In the genomic region with DNA sequence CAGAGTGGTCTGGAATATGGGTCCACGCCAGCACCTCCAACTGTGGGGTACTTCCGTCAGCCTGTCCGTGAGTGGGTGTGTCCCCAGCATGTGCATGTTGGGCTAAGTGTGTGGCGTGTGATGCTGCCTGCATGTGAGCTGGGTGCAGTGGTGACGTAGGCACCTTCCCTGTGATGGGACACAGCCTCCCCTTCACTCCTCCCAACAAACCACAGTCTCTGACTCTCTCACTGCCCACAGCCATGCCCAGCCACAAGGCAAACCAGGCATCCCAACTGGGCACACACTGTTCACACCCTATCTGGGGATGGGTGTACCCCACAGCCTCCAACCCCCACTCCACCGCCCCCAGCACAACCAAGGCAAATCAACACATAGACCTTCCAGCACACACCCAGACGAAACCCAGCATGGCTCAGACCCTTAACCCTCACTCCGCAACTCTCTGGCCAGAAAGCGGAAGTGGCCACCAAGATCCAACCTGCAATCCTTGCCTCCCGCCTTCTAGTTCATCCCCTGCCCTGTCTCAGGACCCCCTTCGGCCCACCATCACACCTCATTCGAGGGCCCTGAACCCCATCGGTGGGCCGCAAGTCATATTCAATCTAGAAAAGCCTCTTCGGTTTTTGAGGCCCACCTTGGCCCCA, we compare ENCODE assay signal across 9 cellular contexts. TPM values are rescaled to one million over a fixed set of nuclear protein-coding genes. Genes with fewer than 3 reads are reported as not detected.
DNase-seq lines count a peak whose midpoint lies in the region; ATAC-seq and TF ChIP-seq lines count a peak whose summit lies in the region.
"Had no signal": no experiment of that assay in that cellular context is flagged by ENCODE, and none has a peak within 500 bp of the region (broad histone marks: within the 10 kb centered on the region; RNA-seq: fewer than 3 reads in every experiment).

No MANE protein-coding gene starts in this region.

- WGBS in SK-N-SH (ENCODE audit: low lambda C conversion rate) = 72% methylated on average over 10 of the region's 15 CpGs
- no CpG with 5 or more reads among the region's 15 CpGs for WGBS in gastroesophageal sphincter (ENCODE audit: low coverage in 1 of 2), 2 donors
- WGBS in smooth muscle cell (ENCODE audit: low lambda C conversion rate) = 73% methylated on average over 15 of the region's 15 CpGs

- no peaks in the 10 kb centered on the region for H3K9me3 Mint-ChIP-seq in activated CD4-positive, alpha-beta memory T cell treated with anti-CD3 and anti-CD28 coated beads, Interleukin-2, amount 10 ng/mL, durations not matched to agents 7 days and 5 days

- peaks cover 40% of the 10 kb centered on the region for H3K27me3 Mint-ChIP-seq in activated CD4-positive, alpha-beta memory T cell treated with anti-CD3 and anti-CD28 coated beads, Interleukin-2, amount 10 ng/mL, durations not matched to agents 7 days and 5 days

- TF ChIP-seq CTCF in SK-N-SH (IDR thresholded peaks at IDR 0.05) (no peak), gastroesophageal sphincter (IDR thresholded peaks at IDR 0.05) (no peak), smooth muscle cell (IDR thresholded peaks at IDR 0.05; ENCODE audit: borderline replicate concordance, insufficient read depth, poor library complexity, severe bottlenecking) (no peak)

- peak overlapping the region; percentile 40 for H3K4me3 Mint-ChIP-seq in activated CD4-positive, alpha-beta memory T cell treated with anti-CD3 and anti-CD28 coated beads, Interleukin-2, amount 10 ng/mL, durations not matched to agents 7 days and 5 days

- H3K79me2 ChIP-seq in SK-N-SH (ENCODE audit: insufficient read depth) = no peaks in the 10 kb centered on the region
- no peaks in the 10 kb centered on the region for H3K79me2 ChIP-seq in smooth muscle cell (ENCODE audit: low read depth)

- no peak for TF ChIP-seq RAD21 in SK-N-SH (IDR thresholded peaks at IDR 0.05; ENCODE audit: low read length)

- H3K4me1 ChIP-seq in SK-N-SH (ENCODE audit: control insufficient read depth in 1 of 2, insufficient read depth in 2 of 2, low read depth in 1 of 2, low read length in 1 of 2) (peaks cover 0 to 27% of the 10 kb centered on the region in 2 experiments; a peak in 2 of 4 replicates), gastroesophageal sphincter (peaks cover 3 to 70% (median 16%) of the 10 kb centered on the region in 3 donors), smooth muscle cell (ENCODE audit: low read depth) (peaks cover 16% of the 10 kb centered on the region)

- ATAC-seq in SK-N-SH treated with all-trans-retinoic acid at 6 μM for 48 hours (no peak), gastroesophageal sphincter (peak; percentile 23), GM19463 (IDR thresholded peaks at IDR 0.05; ENCODE audit: unreplicated experiment) (no peak)

- no peaks in the 10 kb centered on the region for H3K9me2 ChIP-seq in SK-N-SH

- H4K20me1 ChIP-seq in SK-N-SH (ENCODE audit: insufficient read depth) (no peaks in the 10 kb centered on the region), smooth muscle cell (ENCODE audit: low read depth) (peaks cover 8% of the 10 kb centered on the region)

- no peaks in the 10 kb centered on the region for H3K27me3 ChIP-seq in SK-N-SH (ENCODE audit: insufficient read depth)
- peaks cover 65% of the 10 kb centered on the region for H3K27me3 ChIP-seq in gastroesophageal sphincter
- H3K27me3 ChIP-seq in smooth muscle cell (ENCODE audit: low read depth) = no peaks in the 10 kb centered on the region

- H3K9me3 ChIP-seq in SK-N-SH (no peaks in the 10 kb centered on the region), gastroesophageal sphincter (no peaks in the 10 kb centered on the region), smooth muscle cell (replicated peaks; ENCODE audit: low read depth) (no peaks in the 10 kb centered on the region)

- no peak for TF ChIP-seq POLR2A in gastroesophageal sphincter (IDR thresholded peaks at IDR 0.05)

- H3K4me3 ChIP-seq in SK-N-SH (ENCODE audit: low read depth in 2 of 2, low read length in 1 of 2) (peak overlapping the region; percentile 51 to 61; a peak in 3 of 4 replicates), gastroesophageal sphincter (peak overlapping the region; percentile 22 to 56), smooth muscle cell (peak overlapping the region; percentile 73)

- H3K4me1 Mint-ChIP-seq in activated CD4-positive, alpha-beta memory T cell treated with anti-CD3 and anti-CD28 coated beads, Interleukin-2, amount 10 ng/mL, durations not matched to agents 7 days and 5 days = peaks cover 27% of the 10 kb centered on the region

- no peak for TF ChIP-seq EP300 in SK-N-SH (IDR thresholded peaks at IDR 0.05; ENCODE audit: borderline replicate concordance in 1 of 2, low read depth in 1 of 2, low read length in 1 of 2)
- TF ChIP-seq EP300 in gastroesophageal sphincter (IDR thresholded peaks at IDR 0.05) = no peak

- no peaks in the 10 kb centered on the region for H3K36me3 ChIP-seq in SK-N-SH (replicated peaks in 1 of 2; ENCODE audit: control insufficient read depth in 1 of 2, insufficient read depth in 2 of 2, low read length in 1 of 2)
- peaks cover 0 to 5% of the 10 kb centered on the region in 2 donors for H3K36me3 ChIP-seq in gastroesophageal sphincter
- no peaks in the 10 kb centered on the region for H3K36me3 ChIP-seq in smooth muscle cell (ENCODE audit: low read depth)

- H3K4me2 ChIP-seq in SK-N-SH = peak overlapping the region; percentile 70; the same call in 1 of the 2 replicates
- peak overlapping the region; percentile 91 for H3K4me2 ChIP-seq in smooth muscle cell

- DNase-seq in SK-N-SH = no peak
- no peak for DNase-seq in activated CD4-positive, alpha-beta memory T cell treated with anti-CD3 and anti-CD28 coated beads, Interleukin-2, amount 10 ng/mL, durations not matched to agents 7 days and 5 days
- DNase-seq in smooth muscle cell (lab: John Stamatoyannopoulos, UW; ENCODE audit: unreplicated experiment) = no peak
- no peak for DNase-seq in cortex of kidney (lab: John Stamatoyannopoulos, UW)
- no peak for DNase-seq in HPDE6-E6E7 (ENCODE audit: extremely low spot score)
- DNase-seq: kidney glomerular epithelial cell had no signal

- no peak overlapping the region for H3K27ac Mint-ChIP-seq in activated CD4-positive, alpha-beta memory T cell treated with anti-CD3 and anti-CD28 coated beads, Interleukin-2, amount 10 ng/mL, durations not matched to agents 7 days and 5 days

- POLR2A ChIA-PET in SK-N-SH (lab: Yijun Ruan, JAX) = no interaction called here
- POLR2A ChIA-PET in activated CD4-positive, alpha-beta memory T cell treated with anti-CD3 and anti-CD28 coated beads, Interleukin-2, amount 10 ng/mL, durations not matched to agents 7 days and 5 days (lab: Charles Lee) = interaction anchor here (1.1 to 1.9 kb wide), 2 partner anchors 10 to 42 kb away, joined by 3 to 11 read pairs; no protein-coding TSS in a partner anchor

- H3K36me3 Mint-ChIP-seq in activated CD4-positive, alpha-beta memory T cell treated with anti-CD3 and anti-CD28 coated beads, Interleukin-2, amount 10 ng/mL, durations not matched to agents 7 days and 5 days (ENCODE audit: low read depth) = peaks cover 5% of the 10 kb centered on the region

- H3F3A ChIP-seq in SK-N-SH (replicated peaks; ENCODE audit: insufficient read depth) = no peaks in the 10 kb centered on the region
- H3F3A ChIP-seq in smooth muscle cell (ENCODE audit: low read depth) = no peaks in the 10 kb centered on the region

- no peak overlapping the region for H2AFZ ChIP-seq in SK-N-SH (ENCODE audit: low read depth)
- H2AFZ ChIP-seq in smooth muscle cell (ENCODE audit: low read depth) = no peak overlapping the region

- H3K9ac ChIP-seq in SK-N-SH (no peak overlapping the region), smooth muscle cell (ENCODE audit: low read depth) (no peak overlapping the region)

- H3K27ac ChIP-seq in SK-N-SH (ENCODE audit: low read depth in 2 of 2, low read length in 1 of 2) (peak overlapping the region in 1 of 2 experiments; percentile 56; a peak in 1 of 4 replicates), gastroesophageal sphincter (peak overlapping the region; percentile 76 to 96 (median 88)), smooth muscle cell (ENCODE audit: low read depth) (peak overlapping the region; percentile 58)

- CTCF ChIA-PET in SK-N-SH (lab: Yijun Ruan, JAX) = interaction anchor here (0.9 to 16.5 kb wide), 5 partner anchors 9 to 178 kb away, joined by 3 to 359 read pairs (median 29); a partner anchor contains a TSS
- CTCF ChIA-PET in activated CD4-positive, alpha-beta memory T cell treated with anti-CD3 and anti-CD28 coated beads, Interleukin-2, amount 10 ng/mL, durations not matched to agents 7 days and 5 days (lab: Charles Lee) = interaction anchor here (1.0 kb wide), 1 partner anchor 8 kb away, joined by 3 read pairs; no protein-coding TSS in a partner anchor

RNA-seq across cellular contexts. Expression of a gene that starts 10.4 kb away (rescaled TPM):
- polyA plus RNA-seq in SK-N-SH (2012; rRNA removed) = 0.97 and 0.99 TPM in 2 replicates
- polyA plus RNA-seq in SK-N-SH (2012; cell fraction: cytosol; rRNA removed) = 0.45 and 1.0 TPM in 2 replicates
- polyA plus RNA-seq in SK-N-SH (2012; cell fraction: nucleus; rRNA removed) = 2.1 and 3.1 TPM in 2 replicates
- 1 to 10 TPM; 1.4 TPM for total RNA-seq in activated CD4-positive, alpha-beta memory T cell treated with anti-CD3 and anti-CD28 coated beads, Interleukin-2, amount 10 ng/mL, durations not matched to agents 7 days and 5 days
- 100 to 1,000 TPM in 1 of 4 donors, 10 to 100 TPM in 3; 28.6 to 195 (median 41.4) TPM for total RNA-seq in gastroesophageal sphincter
- total RNA-seq in smooth muscle cell = 4.1 and 29.1 TPM in 2 replicates
- polyA plus RNA-seq in smooth muscle cell = 31.6 and 33.5 TPM in 2 replicates

RNA-seq across cellular contexts. Expression of a gene that starts 12.4 kb away (rescaled TPM):
- polyA plus RNA-seq in SK-N-SH (2012; rRNA removed) = 11.7 and 17.2 TPM in 2 replicates
- polyA plus RNA-seq in SK-N-SH (2012; cell fraction: cytosol; rRNA removed) = 6.0 and 10.9 TPM in 2 replicates
- polyA plus RNA-seq in SK-N-SH (2012; cell fraction: nucleus; rRNA removed) = 38.1 and 88.2 TPM in 2 replicates
- 10 to 100 TPM; 13.5 to 14.3 TPM for total RNA-seq in activated CD4-positive, alpha-beta memory T cell treated with anti-CD3 and anti-CD28 coated beads, Interleukin-2, amount 10 ng/mL, durations not matched to agents 7 days and 5 days
- total RNA-seq in gastroesophageal sphincter = 10 to 100 TPM; 18.6 to 41.9 (median 26.1) TPM
- total RNA-seq in smooth muscle cell = 8.2 and 14.1 TPM in 2 replicates
- polyA plus RNA-seq in smooth muscle cell = 27.9 and 29.0 TPM in 2 replicates

RNA-seq across cellular contexts. Expression of a gene that starts 12.7 kb away (rescaled TPM):
- polyA plus RNA-seq in SK-N-SH (2012; rRNA removed) (20.6 and 26.6 TPM in 2 replicates), smooth muscle cell (38.1 and 44.3 TPM in 2 replicates)
- polyA plus RNA-seq in SK-N-SH (2012; cell fraction: cytosol; rRNA removed) = 9.9 and 14.1 TPM in 2 replicates
- polyA plus RNA-seq in SK-N-SH (2012; cell fraction: nucleus; rRNA removed) = 66.4 and 78.0 TPM in 2 replicates
- 100 to 1,000 TPM; 121 to 122 TPM for total RNA-seq in activated CD4-positive, alpha-beta memory T cell treated with anti-CD3 and anti-CD28 coated beads, Interleukin-2, amount 10 ng/mL, durations not matched to agents 7 days and 5 days
- total RNA-seq in gastroesophageal sphincter (10 to 100 TPM; 20.5 to 31.6 (median 24.8) TPM), smooth muscle cell (32.6 and 35.9 TPM in 2 replicates)

RNA-seq across cellular contexts. Expression of a gene that starts 24.2 kb away (rescaled TPM):
- 130 and 162 TPM in 2 replicates for polyA plus RNA-seq in SK-N-SH (2012; rRNA removed)
- 95.1 and 125 TPM in 2 replicates for polyA plus RNA-seq in SK-N-SH (2012; cell fraction: cytosol; rRNA removed)
- 224 and 316 TPM in 2 replicates for polyA plus RNA-seq in SK-N-SH (2012; cell fraction: nucleus; rRNA removed)
- total RNA-seq in activated CD4-positive, alpha-beta memory T cell treated with anti-CD3 and anti-CD28 coated beads, Interleukin-2, amount 10 ng/mL, durations not matched to agents 7 days and 5 days = 10 to 100 TPM; 60.9 to 64.5 TPM
- total RNA-seq in gastroesophageal sphincter = 10 to 100 TPM; 61.4 to 84.3 (median 67.5) TPM
- total RNA-seq in smooth muscle cell = 24.7 and 40.9 TPM in 2 replicates
- 111 and 112 TPM in 2 replicates for polyA plus RNA-seq in smooth muscle cell

RNA-seq across cellular contexts. Expression of a gene that starts 43.1 kb away (rescaled TPM):
- polyA plus RNA-seq in SK-N-SH (2012; rRNA removed) (0.05 and 0.07 TPM in 2 replicates), smooth muscle cell (0.62 and 0.80 TPM in 2 replicates)
- 0.03 and 0.07 TPM in 2 replicates for polyA plus RNA-seq in SK-N-SH (2012; cell fraction: cytosol; rRNA removed)
- 0.08 and 0.19 TPM in 2 replicates for polyA plus RNA-seq in SK-N-SH (2012; cell fraction: nucleus; rRNA removed)
- total RNA-seq in activated CD4-positive, alpha-beta memory T cell treated with anti-CD3 and anti-CD28 coated beads, Interleukin-2, amount 10 ng/mL, durations not matched to agents 7 days and 5 days = under 1 TPM in 1 of 2 experiments, not detected in 1; 0.33 TPM
- total RNA-seq in gastroesophageal sphincter (not detected), smooth muscle cell (0.09 TPM in 1 of 2 replicates, not detected in the other)
